ENCODE assay signal across 24 cellular contexts in the genomic region with DNA sequence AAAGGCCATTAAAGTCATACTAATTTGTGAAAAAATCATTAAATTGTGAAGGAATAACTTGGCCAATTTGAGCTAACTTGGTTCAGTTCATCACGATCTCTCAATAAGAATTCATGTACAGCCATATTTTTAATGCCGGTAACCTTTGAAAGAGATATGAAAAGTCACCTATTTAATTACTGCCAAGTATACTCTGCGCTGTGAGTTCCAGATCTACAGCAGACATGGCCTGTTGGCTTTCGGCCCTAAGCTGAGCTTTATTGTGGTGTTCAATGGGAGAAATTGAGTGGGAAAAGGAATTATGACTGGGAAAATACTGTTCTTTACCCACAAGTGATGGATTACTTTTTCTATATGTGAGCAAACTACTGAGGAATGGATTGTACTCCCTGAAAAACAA.
"Had no signal": no experiment of that assay in that cellular context is flagged by ENCODE, and none has a peak within 500 bp of the region (broad histone marks: within the 10 kb centered on the region; RNA-seq: fewer than 3 reads in every experiment).

No MANE protein-coding gene starts in this region.

- H3K27ac ChIP-seq: neural progenitor cell, ovary, parathyroid adenoma, psoas muscle, right lobe of liver, sigmoid colon, stomach, thoracic aorta, thyroid gland, tibial nerve, upper lobe of left lung, vagina had no signal

- DNase-seq: natural killer cell; occipital lobe; ovary; posterior cingulate gyrus; psoas muscle; right lobe of liver; sigmoid colon; small intestine; stimulated activated CD4-positive, alpha-beta T cell treated with anti-CD3 and anti-CD28 coated beads, Interleukin-15, amount 100 ng/mL, for 24 hours; stimulated activated CD4-positive, alpha-beta T cell treated with anti-CD3 and anti-CD28 coated beads, Interleukin-2, amount 100 ng/mL, for 24 hours; stimulated activated CD4-positive, alpha-beta T cell treated with anti-CD3 and anti-CD28 coated beads, Interleukin-2, amount 100 ng/mL, for 48 hours; stimulated activated CD4-positive, alpha-beta T cell treated with anti-CD3 and anti-CD28 coated beads, Interleukin-4, amount 100 ng/mL, for 24 hours; stimulated activated naive B cell treated with anti-CD40 and anti-IgM and Interleukin-4, amounts not matched to agents 10 μg/mL and 1 μg/mL and 100 μg/mL, for 72 hours; stimulated activated naive CD4-positive, alpha-beta T cell treated with Interleukin-2 at 50 U/mL for 16 hours; stomach; thyroid gland; trophoblast cell; upper lobe of left lung had no signal

- H3K36me3 ChIP-seq: neural progenitor cell, ovary, sigmoid colon, thoracic aorta, thyroid gland, tibial nerve, upper lobe of left lung, vagina had no signal

- ATAC-seq: natural killer cell; psoas muscle; right lobe of liver; stimulated activated effector memory CD8-positive, alpha-beta T cell treated with anti-CD3 and anti-CD28 coated beads, Interleukin-12 subunit alpha, Interleukin-12 subunit beta, amount 100 ng/mL, for 72 hours; stimulated activated naive B cell treated with anti-CD40 and anti-IgM and Interleukin-4, amounts not matched to agents 10 μg/mL and 1 μg/mL and 100 μg/mL, for 72 hours had no signal

- H3K4me2 ChIP-seq: neural progenitor cell had no signal

- H3K27me3 ChIP-seq: neural progenitor cell, ovary, right lobe of liver, sigmoid colon, stomach, thyroid gland, tibial nerve, upper lobe of left lung, vagina had no signal

- H3K4me3 ChIP-seq: neural progenitor cell, ovary, psoas muscle, right lobe of liver, sigmoid colon, stomach, thoracic aorta, thyroid gland, tibial nerve, upper lobe of left lung, vagina had no signal

- H3K9ac ChIP-seq: neural progenitor cell, parathyroid adenoma had no signal

- H3K9me3 ChIP-seq: ovary, psoas muscle, right lobe of liver, sigmoid colon, stomach, thoracic aorta, thyroid gland, tibial nerve, upper lobe of left lung, vagina had no signal

- H3K79me2 ChIP-seq: parathyroid adenoma had no signal

- H3K4me1 ChIP-seq: parathyroid adenoma, right lobe of liver, sigmoid colon, stomach, thyroid gland, tibial nerve, upper lobe of left lung, vagina had no signal
